ENCODE assay signal across 8 cellular contexts in the genomic region with DNA sequence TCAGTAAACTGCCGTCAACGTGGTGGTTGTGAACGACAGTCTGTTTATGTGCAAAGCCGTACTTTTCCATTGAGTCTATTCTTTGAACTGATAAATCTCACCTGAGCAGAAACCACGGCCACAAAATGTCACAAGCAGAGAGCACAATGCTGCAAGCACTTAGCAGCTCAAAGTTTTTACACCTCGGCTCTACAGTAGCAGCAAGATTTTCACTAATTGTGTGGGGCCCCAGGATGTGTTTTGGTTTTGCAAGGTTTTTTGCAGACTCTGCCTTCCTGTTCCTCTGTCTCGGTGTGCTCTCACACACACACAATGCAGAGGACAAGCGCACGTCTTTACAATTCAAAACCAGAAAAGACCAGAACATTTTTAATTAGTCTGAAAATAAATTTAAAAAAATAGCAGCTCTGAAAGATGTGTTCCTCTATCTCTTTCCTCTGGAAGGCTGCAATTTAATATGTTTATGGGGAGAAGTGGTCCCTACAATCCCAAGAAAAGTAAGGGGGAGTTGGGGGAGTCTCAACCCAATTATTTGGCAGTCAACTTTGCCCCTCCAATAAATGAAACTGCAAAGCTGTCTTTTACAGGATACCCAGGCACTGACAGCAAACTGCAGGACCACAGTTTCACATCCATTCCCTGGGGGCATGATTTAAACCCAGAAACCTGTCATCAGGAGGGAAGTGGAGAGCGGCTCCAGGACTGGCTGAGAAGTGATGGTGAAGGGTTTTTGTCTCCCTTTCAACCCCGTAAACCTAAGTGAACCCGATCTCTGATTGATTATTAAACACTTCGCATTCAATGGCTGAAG.
DNase-seq lines count a peak whose midpoint lies in the region; ATAC-seq and TF ChIP-seq lines count a peak whose summit lies in the region.

No MANE protein-coding gene starts in this region.

- H2AFZ ChIP-seq in PC-9: no peak overlapping the region

- H3K79me2 ChIP-seq in PC-9 (ENCODE audit: low read depth): no peaks in the 10 kb centered on the region

- no peaks in the 10 kb centered on the region for H3K9me2 ChIP-seq in PC-9 (ENCODE audit: insufficient read depth)

- H3K4me1 ChIP-seq in neutrophil (ENCODE audit: control insufficient read depth in 1 of 2, insufficient read depth in 1 of 2, low read depth in 1 of 2, low read length in 1 of 2) (peaks cover 39 to 43% of the 10 kb centered on the region in 2 experiments), PC-9 (replicated peaks; ENCODE audit: insufficient read depth) (no peaks in the 10 kb centered on the region)

- H3K4me3 ChIP-seq in neutrophil (ENCODE audit: low read depth in 1 of 2, low read length in 1 of 2) (peak overlapping the region; percentile 38 to 39), coronary artery (no peak overlapping the region), PC-9 (no peak overlapping the region)

- CTCF ChIA-PET in PC-9 (lab: Charles Lee): interaction anchor here (0.6 kb wide), 1 partner anchor 68 kb away, joined by 3 read pairs; no protein-coding TSS in a partner anchor

- no peaks in the 10 kb centered on the region for H4K20me1 ChIP-seq in PC-9 (ENCODE audit: insufficient read depth)

- DNase-seq in GDM1 (lab: John Stamatoyannopoulos, UW): peak; percentile 4
- peak; percentile 37 for DNase-seq in activated T-helper 1 cell treated with Interleukin-2 at 50 U/mL for 16 hours (ENCODE audit: low read depth)
- no peak for DNase-seq in ecto neural progenitor cell (ENCODE audit: low spot score)
- no peak for DNase-seq in coronary artery (ENCODE audit: low spot score)
- no peak for DNase-seq in PC-9

- H3K4me2 ChIP-seq in PC-9: no peak overlapping the region

- POLR2A ChIA-PET in PC-9 (lab: Charles Lee; ENCODE audit: unreplicated experiment): no interaction called here

- intact Hi-C loops in PC-9 (cut with micrococcal nuclease; ENCODE audit: unreplicated experiment): no loop called here

- H3K9me3 ChIP-seq in KOPT-K1 (ENCODE audit: insufficient read depth, low read length, poor library complexity, severe bottlenecking) (no peaks in the 10 kb centered on the region), neutrophil (no peaks in the 10 kb centered on the region), PC-9 (ENCODE audit: insufficient read depth, low read depth) (no peaks in the 10 kb centered on the region)

- no TSS peak for BruUV-seq in PC-9 (replicated peaks; lab: Mats Ljungman, UMichigan)

- H3F3A ChIP-seq in PC-9 (ENCODE audit: insufficient read depth, low read depth): no peaks in the 10 kb centered on the region

- H3K27me3 ChIP-seq in neutrophil: peaks cover 17% of the 10 kb centered on the region
- H3K27me3 ChIP-seq in PC-9 (ENCODE audit: insufficient read depth, low read depth): peaks cover 50% of the 10 kb centered on the region

- H3K36me3 ChIP-seq in KOPT-K1 (ENCODE audit: insufficient read depth, low read length) (no peaks in the 10 kb centered on the region), neutrophil (no peaks in the 10 kb centered on the region), PC-9 (ENCODE audit: low read depth) (no peaks in the 10 kb centered on the region)

- ATAC-seq in GM21447 (IDR thresholded peaks at IDR 0.05; ENCODE audit: unreplicated experiment): peak; percentile 77

- H3K27ac ChIP-seq in KOPT-K1 (ENCODE audit: low read depth, low read length, poor library complexity, severe bottlenecking) (peak overlapping the region; percentile 83), neutrophil (peak overlapping the region; percentile 81), coronary artery (no peak overlapping the region), PC-9 (no peak overlapping the region)

- no peak for TF ChIP-seq CTCF in neutrophil (IDR thresholded peaks at IDR 0.05)
- no peak for TF ChIP-seq CTCF in coronary artery (IDR thresholded peaks at IDR 0.05)
- no peak for TF ChIP-seq CTCF in PC-9 (conservative IDR thresholded peaks at IDR 0.05)

Comparison
In these comparisons a context has a peak if more than half of its experiments do, and no peak if none do; other contexts are left out.
1. DNase-seq: peak in GDM1 (single experiment) and activated T-helper 1 cell treated with Interleukin-2 at 50 U/mL for 16 hours (single experiment); none in ecto neural progenitor cell (single experiment), coronary artery (single experiment) and PC-9 (0 of 2).
2. H3K27ac ChIP-seq: peak in KOPT-K1 (single experiment) and neutrophil (single experiment); none in coronary artery (0 of 2) and PC-9 (single experiment).
3. H3K4me3 ChIP-seq: peak in neutrophil (2 of 2); none in coronary artery (single experiment) and PC-9 (single experiment).